10 cellular contexts compared by ENCODE assay signal in genomic region chr12:27284751-27285150, GRCh38. TPM values are rescaled to one million over a fixed set of nuclear protein-coding genes. Genes with fewer than 3 reads are reported as not detected.
DNase-seq lines count a peak whose midpoint lies in the region; ATAC-seq and TF ChIP-seq lines count a peak whose summit lies in the region.
"Had no signal": no experiment of that assay in that cellular context is flagged by ENCODE, and none has a peak within 500 bp of the region (broad histone marks: within the 10 kb centered on the region; RNA-seq: fewer than 3 reads in every experiment).

No MANE protein-coding gene starts in this region.

- intact Hi-C loops in PC-3 (cut with micrococcal nuclease), result loop anchor here (2.0 kb wide), 1 partner anchor 16 kb away; no protein-coding TSS in a partner anchor

- H3K9me3 ChIP-seq in PC-3 (ENCODE audit: low read length), result no peaks in the 10 kb centered on the region

- H3K9ac ChIP-seq in PC-3 (ENCODE audit: low read length), result no peak overlapping the region

- H3K36me3 ChIP-seq in BJ (ENCODE audit: control insufficient read depth, insufficient read depth, low read length) (no peaks in the 10 kb centered on the region), PC-3 (ENCODE audit: low read depth, low read length) (no peaks in the 10 kb centered on the region)

- no peaks in the 10 kb centered on the region for H3K27me3 ChIP-seq in BJ (ENCODE audit: control insufficient read depth, insufficient read depth, low read length)
- H3K27me3 ChIP-seq in PC-3 (ENCODE audit: low read length), result no peaks in the 10 kb centered on the region

- no peak overlapping the region for H3K4me3 Mint-ChIP-seq in mesothelial cell of epicardium
- H3K4me3 Mint-ChIP-seq: activated naive CD8-positive, alpha-beta T cell treated with anti-CD3 and anti-CD28 coated beads for 36 hours; CD4-positive, CD25-positive, alpha-beta regulatory T cell had no signal

- H3K9me3 Mint-ChIP-seq in mesothelial cell of epicardium, result no peaks in the 10 kb centered on the region
- H3K9me3 Mint-ChIP-seq: activated naive CD8-positive, alpha-beta T cell treated with anti-CD3 and anti-CD28 coated beads for 36 hours; CD4-positive, CD25-positive, alpha-beta regulatory T cell had no signal

- no TSS peak for BruUV-seq in PC-3 (replicated peaks; lab: Mats Ljungman, UMichigan)

- H3K4me2 ChIP-seq in PC-3 (ENCODE audit: low read length), result peak overlapping the region; percentile 9; the same call in 1 of the 2 replicates

- no peak overlapping the region for H2AFZ ChIP-seq in PC-3 (ENCODE audit: low read length)

- no peaks in the 10 kb centered on the region for H3K9me2 ChIP-seq in PC-3 (replicated peaks; ENCODE audit: low read length)

- H3K79me2 ChIP-seq in PC-3 (ENCODE audit: low read length), result no peaks in the 10 kb centered on the region

- H3K36me3 Mint-ChIP-seq in mesothelial cell of epicardium, result no peaks in the 10 kb centered on the region
- H3K36me3 Mint-ChIP-seq: CD4-positive, CD25-positive, alpha-beta regulatory T cell had no signal

- no peaks in the 10 kb centered on the region for H4K20me1 ChIP-seq in PC-3 (ENCODE audit: low read length)

- peak; percentile 50 for ATAC-seq in GM21447 (IDR thresholded peaks at IDR 0.05; ENCODE audit: unreplicated experiment)
- ATAC-seq in PC-3, result peak; percentile 74

- no peaks in the 10 kb centered on the region for H3K27me3 Mint-ChIP-seq in mesothelial cell of epicardium (ENCODE audit: low read depth)
- H3K27me3 Mint-ChIP-seq: activated naive CD8-positive, alpha-beta T cell treated with anti-CD3 and anti-CD28 coated beads for 36 hours; CD4-positive, CD25-positive, alpha-beta regulatory T cell had no signal

- CTCF ChIA-PET in BJ (lab: Yijun Ruan, JAX), result interaction anchor here (0.9 to 1.1 kb wide), 3 partner anchors 12 to 22 kb away, joined by 3 to 5 read pairs (median 4); no protein-coding TSS in a partner anchor
- CTCF ChIA-PET in PC-3 (lab: Charles Lee), result no interaction called here

- H3K4me1 ChIP-seq in PC-3 (ENCODE audit: insufficient read depth, low read length), result peaks cover 17% of the 10 kb centered on the region

- peak overlapping the region; percentile 9 for H3K27ac ChIP-seq in PC-3 (ENCODE audit: low read length)

- H3K4me3 ChIP-seq in BJ (ENCODE audit: low read depth, low read length) (no peak overlapping the region), PC-3 (ENCODE audit: low read length) (no peak overlapping the region)

- TF ChIP-seq CTCF in BJ (IDR thresholded peaks at IDR 0.05; ENCODE audit: insufficient read depth, low read depth, low read length), result no peak
- TF ChIP-seq CTCF in PC-3 (conservative IDR thresholded peaks at IDR 0.05; ENCODE audit: low read depth, low read length), result no peak
- no peak for TF ChIP-seq CTCF in mesothelial cell of epicardium (IDR thresholded peaks at IDR 0.05; ENCODE audit: unreplicated experiment)

- peak; percentile 16 for DNase-seq in BJ (ENCODE audit: low read depth)
- peak; percentile 57 for DNase-seq in PC-3
- DNase-seq in iris pigment epithelial cell (ENCODE audit: low read depth), result peak; percentile 77
- DNase-seq in DMS79 (lab: John Stamatoyannopoulos, UW), result no peak
- DNase-seq in NCI-H2196 treated with DMSO at 0.1 percent for 48 hours (lab: John Stamatoyannopoulos, UW; ENCODE audit: unreplicated experiment), result no peak
- no peak for DNase-seq in mesothelial cell of epicardium (ENCODE audit: low spot score in 2 of 2, unreplicated experiment in 2 of 2)
- DNase-seq in NCI-H128 (lab: John Stamatoyannopoulos, UW; ENCODE audit: unreplicated experiment), result no peak
- DNase-seq: activated naive CD8-positive, alpha-beta T cell treated with anti-CD3 and anti-CD28 coated beads for 36 hours; CD4-positive, CD25-positive, alpha-beta regulatory T cell had no signal

- POLR2A ChIA-PET in BJ (lab: Charles Lee) (no interaction called here), PC-3 (lab: Charles Lee; ENCODE audit: unreplicated experiment) (no interaction called here)

- no peaks in the 10 kb centered on the region for H3F3A ChIP-seq in PC-3 (ENCODE audit: low read length, unreplicated experiment)

- peaks cover 13% of the 10 kb centered on the region for H3K4me1 Mint-ChIP-seq in mesothelial cell of epicardium

- no peak overlapping the region for H3K27ac Mint-ChIP-seq in mesothelial cell of epicardium
- H3K27ac Mint-ChIP-seq: activated naive CD8-positive, alpha-beta T cell treated with anti-CD3 and anti-CD28 coated beads for 36 hours had no signal

RNA-seq across cellular contexts. Expression of gene STK38L, which starts 40.7 kb away (rescaled TPM):
- polyA plus RNA-seq in BJ (2011; rRNA removed), result 4.8 and 13.9 TPM in 2 replicates
- polyA minus RNA-seq in BJ (2011; rRNA and poly(A)+ RNA removed), result 7.3 and 8.5 TPM in 2 replicates
- total RNA-seq in PC-3 (2014; rRNA removed) (19.4 and 32.3 TPM in 2 replicates), mesothelial cell of epicardium (46.7 to 48.2 TPM (median 47.0 TPM) in 3 replicates)

RNA-seq across cellular contexts. Expression of gene BMAL2, which starts 47.9 kb away (rescaled TPM):
- polyA plus RNA-seq in BJ (2011; rRNA removed), result 3.6 and 8.4 TPM in 2 replicates
- polyA minus RNA-seq in BJ (2011; rRNA and poly(A)+ RNA removed), result 3.4 and 5.6 TPM in 2 replicates
- 126 and 137 TPM in 2 replicates for total RNA-seq in PC-3 (2014; rRNA removed)
- 3.8 to 4.2 TPM (median 4.1 TPM) in 3 replicates for total RNA-seq in mesothelial cell of epicardium

Comparison
In these comparisons a context has a peak if more than half of its experiments do, and no peak if none do; other contexts are left out.
1. DNase-seq: peak in BJ (single experiment), PC-3 (single experiment) and iris pigment epithelial cell (single experiment); none in DMS79 (single experiment), NCI-H2196 treated with DMSO at 0.1 percent for 48 hours (single experiment), mesothelial cell of epicardium (0 of 2) and NCI-H128 (single experiment).
2. RNA of gene BMAL2, which starts 47.9 kb away (total RNA-seq): 126 to 137 TPM in PC-3; 3.8 to 4.2 TPM in mesothelial cell of epicardium; every median in the first group is over 10 times any median in the second.